Comparison of ENCODE assay signal across 20 cellular contexts in genomic region chr9:131649646-131650045, GRCh38.
DNase-seq lines count a peak whose midpoint lies in the region; ATAC-seq and TF ChIP-seq lines count a peak whose summit lies in the region.
"Had no signal": no experiment of that assay in that cellular context is flagged by ENCODE, and none has a peak within 500 bp of the region (broad histone marks: within the 10 kb centered on the region; RNA-seq: fewer than 3 reads in every experiment).

No MANE protein-coding gene starts in this region.

- intact Hi-C loops in esophagus muscularis mucosa (cut with DNase I) (no loop called here), psoas muscle (cut with DNase I) (loop anchor here in 1 of 2 donors (5.0 kb wide), 1 partner anchor 42 kb away; no protein-coding TSS in a partner anchor)

- no peak overlapping the region for H3K27ac Mint-ChIP-seq in GM23338

- no peaks in the 10 kb centered on the region for H3K9me2 ChIP-seq in GM23338 (ENCODE audit: insufficient read depth)
- no peaks in the 10 kb centered on the region for H3K9me2 ChIP-seq in MM.1S (replicated peaks; ENCODE audit: insufficient read depth, low read length)

- H3K9me3 ChIP-seq in esophagus muscularis mucosa = no peaks in the 10 kb centered on the region
- H3K9me3 ChIP-seq in psoas muscle = no peaks in the 10 kb centered on the region
- H3K9me3 ChIP-seq in MM.1S (replicated peaks; ENCODE audit: insufficient read depth, low read length) = no peaks in the 10 kb centered on the region
- H3K9me3 ChIP-seq: Caco-2, right lobe of liver had no signal

- ATAC-seq in GM23338 = no peak
- no peak for ATAC-seq in psoas muscle
- no peak for ATAC-seq in HG03571 (IDR thresholded peaks at IDR 0.05; ENCODE audit: unreplicated experiment)
- no peak for ATAC-seq in GM19463 (IDR thresholded peaks at IDR 0.05; ENCODE audit: unreplicated experiment)
- ATAC-seq: activated T-cell treated with anti-CD3 and anti-CD28 coated beads, Interleukin-2, amount 50 U/mL, for 4 hours had no signal

- TF ChIP-seq CTCF in AG10803 (conservative IDR thresholded peaks at IDR 0.05; ENCODE audit: low read length) = no peak
- no peak for TF ChIP-seq CTCF in GM23338 (conservative IDR thresholded peaks at IDR 0.05; ENCODE audit: low read depth in 2 of 2)
- TF ChIP-seq CTCF in esophagus muscularis mucosa (IDR thresholded peaks at IDR 0.05) = no peak
- no peak for TF ChIP-seq CTCF in psoas muscle (IDR thresholded peaks at IDR 0.05)
- no peak for TF ChIP-seq CTCF in MM.1S (IDR thresholded peaks at IDR 0.05; ENCODE audit: low read length)

- peaks cover 13% of the 10 kb centered on the region; the same call in 2 of the 3 replicates for H3K36me3 Mint-ChIP-seq in GM23338 (ENCODE audit: low read depth)

- no peaks in the 10 kb centered on the region; the same call in 1 of the 2 replicates for H3K36me3 ChIP-seq in GM23338 (ENCODE audit: insufficient read depth)
- peaks cover 0 to 39% (median 15%) of the 10 kb centered on the region in 4 donors for H3K36me3 ChIP-seq in esophagus muscularis mucosa
- peaks cover 0 to 4% of the 10 kb centered on the region in 2 donors for H3K36me3 ChIP-seq in psoas muscle (ENCODE audit: insufficient read depth in 1 of 2, low read depth in 1 of 2)
- H3K36me3 ChIP-seq in MM.1S (replicated peaks; ENCODE audit: insufficient read depth, low read length) = no peaks in the 10 kb centered on the region; the same call in 1 of the 2 replicates
- H3K36me3 ChIP-seq: right lobe of liver had no signal

- H3K79me2 ChIP-seq in GM23338 (replicated peaks; ENCODE audit: insufficient read depth) (peaks cover 30% of the 10 kb centered on the region), MM.1S (ENCODE audit: low read length) (peaks cover 95% of the 10 kb centered on the region)

- peak; percentile 23 for DNase-seq in AG10803 (ENCODE audit: low read depth)
- no peak for DNase-seq in GM23338 (ENCODE audit: low spot score)
- DNase-seq in esophagus muscularis mucosa (ENCODE audit: extremely low spot score) = no peak
- no peak for DNase-seq in psoas muscle
- DNase-seq in MM.1S = no peak
- DNase-seq in erythroblast (lab: John Stamatoyannopoulos, UW) = no peak
- DNase-seq: activated CD4-positive, alpha-beta T cell treated with anti-CD3 and anti-CD28 coated beads, Interleukin-2, amount 50 U/mL, for 1 hour; activated naive CD4-positive, alpha-beta T cell treated with anti-CD3 and anti-CD28 coated beads, Interleukin-2, amount 50 U/mL, for 16 hours; activated T-cell treated with anti-CD3 and anti-CD28 coated beads, Interleukin-2, amount 50 U/mL, for 4 hours; Caco-2; cerebellar nuclear complex; DND-41; KBM-7; NCI-H1694 treated with DMSO at 0.1 percent for 48 hours; NCI-H748 treated with DMSO at 0.1 percent for 48 hours; OCI-M1; right lobe of liver; SHP77 treated with DMSO at 0.1 percent for 48 hours had no signal

- H3K4me2 ChIP-seq in GM23338 = no peak overlapping the region
- H3K4me2 ChIP-seq in MM.1S (ENCODE audit: low read depth, low read length) = no peak overlapping the region

- 0 out of 2 replicates have a peak overlapping the region, but pooled peaks have one; percentile 23 for H3K27ac ChIP-seq in GM23338 (ENCODE audit: low read depth)
- H3K27ac ChIP-seq in esophagus muscularis mucosa (replicated peaks in 1 of 4) = peak overlapping the region; percentile 15 to 56 (median 34)
- peak overlapping the region; percentile 84 for H3K27ac ChIP-seq in psoas muscle
- H3K27ac ChIP-seq in MM.1S (ENCODE audit: low read length) = no peak overlapping the region

- H3K9ac ChIP-seq in MM.1S (ENCODE audit: low read length) = no peak overlapping the region

- H3F3A ChIP-seq in GM23338 (replicated peaks; ENCODE audit: low read depth) (no peaks in the 10 kb centered on the region), MM.1S (ENCODE audit: insufficient read depth, low read length) (peaks cover 6% of the 10 kb centered on the region)

- peaks cover 2% of the 10 kb centered on the region for H3K27me3 Mint-ChIP-seq in GM23338 (ENCODE audit: insufficient read depth, low read depth, poor library complexity)

- H3K27me3 ChIP-seq in GM23338 (ENCODE audit: insufficient read depth) = no peaks in the 10 kb centered on the region
- no peaks in the 10 kb centered on the region for H3K27me3 ChIP-seq in esophagus muscularis mucosa
- H3K27me3 ChIP-seq in psoas muscle (ENCODE audit: insufficient read depth in 3 of 3, low read length in 2 of 3) = no peaks in the 10 kb centered on the region
- no peaks in the 10 kb centered on the region for H3K27me3 ChIP-seq in MM.1S (replicated peaks; ENCODE audit: insufficient read depth, low read length)
- H3K27me3 ChIP-seq: right lobe of liver had no signal

- H3K4me3 ChIP-seq in AG10803 (ENCODE audit: low read length) = no peak overlapping the region
- H3K4me3 ChIP-seq in GM23338 = no peak overlapping the region
- no peak overlapping the region for H3K4me3 ChIP-seq in esophagus muscularis mucosa
- peak overlapping the region; percentile 26 for H3K4me3 ChIP-seq in psoas muscle
- no peak overlapping the region for H3K4me3 ChIP-seq in MM.1S (ENCODE audit: low read length)
- H3K4me3 ChIP-seq: right lobe of liver had no signal

- H2AFZ ChIP-seq in GM23338 (no peak overlapping the region), MM.1S (ENCODE audit: low read length) (no peak overlapping the region)

- TF ChIP-seq EP300 in esophagus muscularis mucosa (IDR thresholded peaks at IDR 0.05) = no peak

- H4K20me1 ChIP-seq in GM23338 (replicated peaks; ENCODE audit: insufficient read depth) (0 out of 2 replicates have a peak, but pooled peaks cover 7% of the 10 kb centered on the region), MM.1S (ENCODE audit: insufficient read depth, low read length) (no peaks in the 10 kb centered on the region)

- no peaks in the 10 kb centered on the region for H3K9me3 Mint-ChIP-seq in GM23338
- H3K9me3 Mint-ChIP-seq: activated T-cell treated with anti-CD3 and anti-CD28 coated beads, Interleukin-2, amount 50 U/mL, for 4 hours had no signal

- H3K4me3 Mint-ChIP-seq in GM23338 = no peak overlapping the region
- H3K4me3 Mint-ChIP-seq: activated T-cell treated with anti-CD3 and anti-CD28 coated beads, Interleukin-2, amount 50 U/mL, for 4 hours had no signal

- 86% methylated on average over 6 of the region's 6 CpGs for WGBS in esophagus muscularis mucosa
- 68 to 76% (median 68%) methylated on average over 6 of the region's 6 CpGs for WGBS in psoas muscle, 3 donors

- peaks cover 15% of the 10 kb centered on the region for H3K4me1 Mint-ChIP-seq in GM23338

- H3K4me1 ChIP-seq in GM23338 (ENCODE audit: insufficient read depth) = peaks cover 11% of the 10 kb centered on the region; the same call in 1 of the 2 replicates
- peaks cover 27 to 33% (median 31%) of the 10 kb centered on the region in 4 donors for H3K4me1 ChIP-seq in esophagus muscularis mucosa
- H3K4me1 ChIP-seq in psoas muscle = peaks cover 71% of the 10 kb centered on the region
- H3K4me1 ChIP-seq in MM.1S (ENCODE audit: low read length) = peaks cover 33% of the 10 kb centered on the region

- TF ChIP-seq POLR2A in esophagus muscularis mucosa (IDR thresholded peaks at IDR 0.05; ENCODE audit: low read depth) = no peak
- no peak for TF ChIP-seq POLR2A in erythroblast (IDR thresholded peaks at IDR 0.05; ENCODE audit: low read length)
